20 cellular contexts compared by ENCODE assay signal in genomic region chr12:92437452-92437851, GRCh38.
DNase-seq lines count a peak whose midpoint lies in the region; ATAC-seq, FAIRE-seq and TF ChIP-seq lines count a peak whose summit lies in the region.
"Had no signal": no experiment of that assay in that cellular context is flagged by ENCODE, and none has a peak within 500 bp of the region (broad histone marks: within the 10 kb centered on the region; RNA-seq: fewer than 3 reads in every experiment).

No MANE protein-coding gene starts in this region.

- RAD21 ChIA-PET in GM12878 (lab: Charles Lee; ENCODE audit: unreplicated experiment): interaction anchor here (1.5 to 2.4 kb wide), 2 partner anchors 25 to 57 kb away, joined by 3 to 10 read pairs; no protein-coding TSS in a partner anchor

- H3K9me3 Mint-ChIP-seq in activated naive CD4-positive, alpha-beta T cell treated with anti-CD3 and anti-CD28 coated beads, Interleukin-2, amount 50 U/mL, for 24 hours: peaks cover 5% of the 10 kb centered on the region
- peaks cover 2% of the 10 kb centered on the region for H3K9me3 Mint-ChIP-seq in activated naive CD4-positive, alpha-beta T cell treated with anti-CD3 and anti-CD28 coated beads for 36 hours
- H3K9me3 Mint-ChIP-seq in stimulated activated naive B cell treated with anti-CD40 and anti-IgM and Interleukin-4, amounts not matched to agents 10 μg/mL and 1 μg/mL and 100 μg/mL, for 72 hours: peaks cover 17 to 23% of the 10 kb centered on the region in 2 donors
- H3K9me3 Mint-ChIP-seq: HFFc6 had no signal

- intact Hi-C loops in activated naive CD4-positive, alpha-beta T cell treated with anti-CD3 and anti-CD28 coated beads for 36 hours (cut with micrococcal nuclease): no loop called here
- intact Hi-C loops in GM12878 (cut with micrococcal nuclease; ENCODE audit: unreplicated experiment): no loop called here

- no peak for TF ChIP-seq CTCF in KMS-11 (conservative IDR thresholded peaks at IDR 0.05; ENCODE audit: low read depth, low read length)
- TF ChIP-seq CTCF in GM12878 (IDR thresholded peaks at IDR 0.05 in 2 of 3, conservative IDR thresholded peaks at IDR 0.05 in 1 of 3; ENCODE audit: control insufficient read depth in 2 of 3, extremely low read depth in 1 of 3, insufficient read depth in 1 of 3, low read depth in 3 of 3, low read length in 3 of 3): no peak

- H3K27me3 Mint-ChIP-seq in activated naive CD4-positive, alpha-beta T cell treated with anti-CD3 and anti-CD28 coated beads, Interleukin-2, amount 50 U/mL, for 24 hours: no peaks in the 10 kb centered on the region
- no peaks in the 10 kb centered on the region for H3K27me3 Mint-ChIP-seq in activated naive CD4-positive, alpha-beta T cell treated with anti-CD3 and anti-CD28 coated beads for 36 hours (ENCODE audit: low read depth)
- H3K27me3 Mint-ChIP-seq in stimulated activated naive B cell treated with anti-CD40 and anti-IgM and Interleukin-4, amounts not matched to agents 10 μg/mL and 1 μg/mL and 100 μg/mL, for 72 hours: no peaks in the 10 kb centered on the region
- H3K27me3 Mint-ChIP-seq: CD4-positive, CD25-positive, alpha-beta regulatory T cell had no signal

- H3K36me3 ChIP-seq in KMS-11 (ENCODE audit: insufficient read depth) (no peaks in the 10 kb centered on the region), GM12878 (ENCODE audit: control insufficient read depth in 2 of 2, insufficient read depth in 2 of 2, low read length in 1 of 2) (no peaks in the 10 kb centered on the region)

- no peak overlapping the region for H3K4me3 ChIP-seq in KMS-11 (IDR thresholded peaks at IDR 0.05; ENCODE audit: insufficient read depth, low read depth, low read length)
- H3K4me3 ChIP-seq in GM12878: no peak overlapping the region

- H3K9me3 ChIP-seq in GM12878 (replicated peaks; ENCODE audit: control insufficient read depth, insufficient read depth, low read length): peaks cover 5% of the 10 kb centered on the region; the same call in 2 of the 3 replicates

- TF ChIP-seq EP300 in GM12878 (IDR thresholded peaks at IDR 0.05; ENCODE audit: borderline replicate concordance in 1 of 2, control insufficient read depth in 1 of 2, low read depth in 2 of 2, low read length in 2 of 2): peak in 1 of 2 experiments; percentile 61; a peak in 1 of 4 replicates

- ATAC-seq in GM12878: peak; percentile 51
- ATAC-seq in stimulated activated naive B cell treated with anti-CD40 and anti-IgM and Interleukin-4, amounts not matched to agents 10 μg/mL and 1 μg/mL and 100 μg/mL, for 72 hours (replicated peaks): peak; percentile 71 to 74
- no peak for ATAC-seq in HG02973 (IDR thresholded peaks at IDR 0.05; ENCODE audit: unreplicated experiment)
- no peak for ATAC-seq in GM21381 (IDR thresholded peaks at IDR 0.05; ENCODE audit: unreplicated experiment)

- 12% methylated on average over 1 of the region's 1 CpG for WGBS in GM12878 (ENCODE audit: insufficient coverage, insufficient replicate concordance, low lambda C conversion rate, missing lambda C conversion rate)

- H3K4me2 ChIP-seq in KMS-11 (peak overlapping the region; percentile 33; the same call in 1 of the 2 replicates), GM12878 (ENCODE audit: control insufficient read depth, insufficient read depth) (peak overlapping the region; percentile 17; the same call in 1 of the 2 replicates)

- CTCF ChIA-PET in activated naive CD4-positive, alpha-beta T cell treated with anti-CD3 and anti-CD28 coated beads for 36 hours (lab: Charles Lee): interaction anchor here (1.2 kb wide), 1 partner anchor 65 kb away, joined by 3 read pairs; no protein-coding TSS in a partner anchor
- CTCF ChIA-PET in GM12878 (lab: Yijun Ruan, JAX): no interaction called here

- H3K27ac ChIP-seq in KMS-11: no peak overlapping the region
- H3K27ac ChIP-seq in GM12878 (ENCODE audit: control insufficient read depth, insufficient read depth): peak overlapping the region; percentile 28

- peaks cover 53% of the 10 kb centered on the region for H3K4me1 Mint-ChIP-seq in activated naive CD4-positive, alpha-beta T cell treated with anti-CD3 and anti-CD28 coated beads, Interleukin-2, amount 50 U/mL, for 24 hours
- H3K4me1 Mint-ChIP-seq in activated naive CD4-positive, alpha-beta T cell treated with anti-CD3 and anti-CD28 coated beads for 36 hours (ENCODE audit: low read depth): peaks cover 54% of the 10 kb centered on the region
- peaks cover 70 to 99% of the 10 kb centered on the region in 2 donors for H3K4me1 Mint-ChIP-seq in stimulated activated naive B cell treated with anti-CD40 and anti-IgM and Interleukin-4, amounts not matched to agents 10 μg/mL and 1 μg/mL and 100 μg/mL, for 72 hours

- no peak for TF ChIP-seq POLR2A in GM12878 (IDR thresholded peaks at IDR 0.05; ENCODE audit: low read depth, low read length)

- H2AFZ ChIP-seq in KMS-11 (ENCODE audit: low read depth): no peak overlapping the region
- peak overlapping the region; percentile 16; the same call in 1 of the 2 replicates for H2AFZ ChIP-seq in GM12878 (ENCODE audit: control insufficient read depth, low read depth, low read length)

- POLR2A ChIA-PET in GM12878 (lab: Charles Lee): interaction anchor here (1.0 to 4.6 kb wide), 2 partner anchors 10 to 34 kb away, joined by 3 to 34 read pairs; no protein-coding TSS in a partner anchor

- TF ChIP-seq RAD21 in GM12878 (IDR thresholded peaks at IDR 0.05; ENCODE audit: insufficient read depth, low read depth, low read length): no peak

- H3K4me1 ChIP-seq in KMS-11 (ENCODE audit: low read depth, poor library complexity, severe bottlenecking) (peaks cover 27% of the 10 kb centered on the region), GM12878 (ENCODE audit: control insufficient read depth, insufficient read depth, low read length) (peaks cover 63% of the 10 kb centered on the region)

- DNase-seq in activated naive CD4-positive, alpha-beta T cell treated with anti-CD3 and anti-CD28 coated beads for 36 hours: no peak
- DNase-seq in GM12878 (ENCODE audit: low read depth, low spot score) (no peak), HPDE6-E6E7 (ENCODE audit: extremely low spot score) (no peak)
- no peak for DNase-seq in stimulated activated naive B cell treated with anti-CD40 and anti-IgM and Interleukin-4, amounts not matched to agents 10 μg/mL and 1 μg/mL and 100 μg/mL, for 72 hours
- DNase-seq: Calu3, DMS79, HFFc6, KG1, NCI-H1092, NCI-H1694, NCI-H2107, NCI-H69 had no signal

- no TSS peak for BruUV-seq in GM12878 (replicated peaks; lab: Mats Ljungman, UMichigan)

- in situ Hi-C loops in GM12878 (cut with MboI): no loop called here

- no peaks in the 10 kb centered on the region for H3K79me2 ChIP-seq in KMS-11 (ENCODE audit: insufficient read depth, low read depth)
- no peaks in the 10 kb centered on the region; the same call in 1 of the 2 replicates for H3K79me2 ChIP-seq in GM12878 (ENCODE audit: control insufficient read depth, insufficient read depth, low read length)

- peak overlapping the region; percentile 61 for H3K27ac Mint-ChIP-seq in activated naive CD4-positive, alpha-beta T cell treated with anti-CD3 and anti-CD28 coated beads, Interleukin-2, amount 50 U/mL, for 24 hours
- no peak overlapping the region for H3K27ac Mint-ChIP-seq in activated naive CD4-positive, alpha-beta T cell treated with anti-CD3 and anti-CD28 coated beads for 36 hours
- H3K27ac Mint-ChIP-seq in stimulated activated naive B cell treated with anti-CD40 and anti-IgM and Interleukin-4, amounts not matched to agents 10 μg/mL and 1 μg/mL and 100 μg/mL, for 72 hours: peak overlapping the region; percentile 90
- H3K27ac Mint-ChIP-seq: HFFc6 had no signal

- no peak overlapping the region for H3K4me3 Mint-ChIP-seq in activated naive CD4-positive, alpha-beta T cell treated with anti-CD3 and anti-CD28 coated beads, Interleukin-2, amount 50 U/mL, for 24 hours
- no peak overlapping the region for H3K4me3 Mint-ChIP-seq in activated naive CD4-positive, alpha-beta T cell treated with anti-CD3 and anti-CD28 coated beads for 36 hours
- peak overlapping the region; percentile 20 to 52 for H3K4me3 Mint-ChIP-seq in stimulated activated naive B cell treated with anti-CD40 and anti-IgM and Interleukin-4, amounts not matched to agents 10 μg/mL and 1 μg/mL and 100 μg/mL, for 72 hours
- H3K4me3 Mint-ChIP-seq: CD4-positive, CD25-positive, alpha-beta regulatory T cell; HFFc6 had no signal

- SMC1A ChIA-PET in GM12878 (lab: Charles Lee; ENCODE audit: uncharacterized antibody, unreplicated experiment): interaction anchor here (1.5 to 8.8 kb wide), 4 partner anchors 7 to 66 kb away, joined by 4 to 145 read pairs (median 98); no protein-coding TSS in a partner anchor

- no peak for FAIRE-seq in GM12878 (lab: Jason Lieb, UNC)
- FAIRE-seq: A204.1, G401.6, H1 had no signal

- peaks cover 5% of the 10 kb centered on the region for H3K36me3 Mint-ChIP-seq in activated naive CD4-positive, alpha-beta T cell treated with anti-CD3 and anti-CD28 coated beads, Interleukin-2, amount 50 U/mL, for 24 hours
- peaks cover 3% of the 10 kb centered on the region for H3K36me3 Mint-ChIP-seq in activated naive CD4-positive, alpha-beta T cell treated with anti-CD3 and anti-CD28 coated beads for 36 hours (ENCODE audit: low read depth)
- H3K36me3 Mint-ChIP-seq in stimulated activated naive B cell treated with anti-CD40 and anti-IgM and Interleukin-4, amounts not matched to agents 10 μg/mL and 1 μg/mL and 100 μg/mL, for 72 hours: peaks cover 25 to 49% of the 10 kb centered on the region in 2 donors
- H3K36me3 Mint-ChIP-seq: CD4-positive, CD25-positive, alpha-beta regulatory T cell had no signal

- H3K27me3 ChIP-seq in KMS-11 (ENCODE audit: insufficient read depth, low read depth) (no peaks in the 10 kb centered on the region), GM12878 (replicated peaks in 1 of 2; ENCODE audit: control insufficient read depth in 2 of 2, insufficient read depth in 2 of 2, low read length in 1 of 2) (no peaks in the 10 kb centered on the region)

- H3K9ac ChIP-seq in KMS-11 (no peak overlapping the region), GM12878 (ENCODE audit: control insufficient read depth, insufficient read depth, low read length) (no peak overlapping the region)

- H4K20me1 ChIP-seq in KMS-11 (ENCODE audit: insufficient read depth): no peaks in the 10 kb centered on the region
- H4K20me1 ChIP-seq in GM12878 (ENCODE audit: control insufficient read depth, insufficient read depth): no peaks in the 10 kb centered on the region

TF ChIP-seq in GM12878, 131 proteins besides CTCF, POLR2A, EP300 and RAD21 (continues in another document):
- TF ChIP-seq GATAD2B (conservative IDR thresholded peaks at IDR 0.05; ENCODE audit: low read depth) (no peak), USF2 (IDR thresholded peaks at IDR 0.05; ENCODE audit: borderline replicate concordance, low read depth, low read length) (no peak)
- TF ChIP-seq, protein P1, sequence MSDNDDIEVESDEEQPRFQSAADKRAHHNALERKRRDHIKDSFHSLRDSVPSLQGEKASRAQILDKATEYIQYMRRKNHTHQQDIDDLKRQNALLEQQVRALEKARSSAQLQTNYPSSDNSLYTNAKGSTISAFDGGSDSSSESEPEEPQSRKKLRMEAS (IDR thresholded peaks at IDR 0.05; ENCODE audit: low read depth, low read length): no peak

Comparison
In these comparisons a context has a peak if more than half of its experiments do, and no peak if none do; other contexts are left out.
1. H3K4me3 Mint-ChIP-seq: peak in stimulated activated naive B cell treated with anti-CD40 and anti-IgM and Interleukin-4, amounts not matched to agents 10 μg/mL and 1 μg/mL and 100 μg/mL, for 72 hours (2 of 2); none in activated naive CD4-positive, alpha-beta T cell treated with anti-CD3 and anti-CD28 coated beads, Interleukin-2, amount 50 U/mL, for 24 hours (single experiment) and activated naive CD4-positive, alpha-beta T cell treated with anti-CD3 and anti-CD28 coated beads for 36 hours (single experiment).
2. ATAC-seq: peak in GM12878 (single experiment) and stimulated activated naive B cell treated with anti-CD40 and anti-IgM and Interleukin-4, amounts not matched to agents 10 μg/mL and 1 μg/mL and 100 μg/mL, for 72 hours (2 of 2); none in HG02973 (single experiment) and GM21381 (single experiment).